In genomic region chr11:71404209-71404608, GRCh38 we compare ENCODE assay signal across 38 cellular contexts.
"Had no signal": no experiment of that assay in that cellular context is flagged by ENCODE, and none has a peak within 500 bp of the region (broad histone marks: within the 10 kb centered on the region; RNA-seq: fewer than 3 reads in every experiment).

No MANE protein-coding gene starts in this region.

- H3K27me3 Mint-ChIP-seq: activated naive CD4-positive, alpha-beta T cell treated with anti-CD3 and anti-CD28 coated beads, Interleukin-2, amount 50 U/mL, for 24 hours; activated naive CD8-positive, alpha-beta T cell; activated naive CD8-positive, alpha-beta T cell treated with anti-CD3 and anti-CD28 coated beads for 36 hours; activated naive CD8-positive, alpha-beta T cell treated with anti-CD3 and anti-CD28 coated beads, Interleukin-2, amount 50 U/mL, for 24 hours; activated T-helper 17 cell treated with anti-CD3 and anti-CD28 coated beads, Interleukin-2, amount 50 U/mL, for 72 hours; central memory CD8-positive, alpha-beta T cell had no signal

- H3K27ac Mint-ChIP-seq: activated naive CD4-positive, alpha-beta T cell treated with anti-CD3 and anti-CD28 coated beads for 36 hours; activated naive CD4-positive, alpha-beta T cell treated with anti-CD3 and anti-CD28 coated beads, Interleukin-2, amount 10 ng/mL, durations not matched to agents 7 days and 5 days; activated naive CD4-positive, alpha-beta T cell treated with anti-CD3 and anti-CD28 coated beads, Interleukin-2, amount 50 U/mL, for 24 hours; activated naive CD4-positive, alpha-beta T cell treated with anti-CD3 and anti-CD28 coated beads, Interleukin-2, amount 50 U/mL, for 72 hours; activated naive CD8-positive, alpha-beta T cell; activated naive CD8-positive, alpha-beta T cell treated with anti-CD3 and anti-CD28 coated beads for 36 hours; activated naive CD8-positive, alpha-beta T cell treated with anti-CD3 and anti-CD28 coated beads, Interleukin-2, amount 10 ng/mL, durations not matched to agents 7 days and 5 days; activated naive CD8-positive, alpha-beta T cell treated with anti-CD3 and anti-CD28 coated beads, Interleukin-2, amount 50 U/mL, for 24 hours; activated T-cell treated with anti-CD3 and anti-CD28 coated beads, Interleukin-2, amount 50 U/mL, for 24 hours; activated T-cell treated with anti-CD3 and anti-CD28 coated beads, Interleukin-2, amount 50 U/mL, for 72 hours; activated T-helper 1 cell treated with anti-CD3 and anti-CD28 coated beads, Interleukin-12 subunit alpha, Interleukin-12 subunit beta, Interleukin-2, Interleukin-4 antibody, amounts not matched to agents 30 ng/mL and 10 ng/mL and 1 ng/mL, durations not matched to agents 14 hours and 24 hours and 36 hours; activated T-helper 17 cell treated with anti-CD3 and anti-CD28 coated beads, Interleukin-2, amount 50 U/mL, for 72 hours; activated T-helper 2 cell treated with anti-CD3 and anti-CD28 coated beads, Interferon-gamma antibody, Interleukin-2, Interleukin-4, amounts not matched to agents 10 μg/mL and 5 μg/mL and 100 μg/mL, durations not matched to agents 14 hours and 24 hours and 36 hours; brain had no signal

- H3K36me3 Mint-ChIP-seq: activated naive CD4-positive, alpha-beta T cell treated with anti-CD3 and anti-CD28 coated beads, Interleukin-2, amount 10 ng/mL, durations not matched to agents 7 days and 5 days; activated naive CD4-positive, alpha-beta T cell treated with anti-CD3 and anti-CD28 coated beads, Interleukin-2, amount 50 U/mL, for 24 hours; activated naive CD4-positive, alpha-beta T cell treated with anti-CD3 and anti-CD28 coated beads, Interleukin-2, amount 50 U/mL, for 72 hours; activated naive CD8-positive, alpha-beta T cell; activated naive CD8-positive, alpha-beta T cell treated with anti-CD3 and anti-CD28 coated beads for 36 hours; activated naive CD8-positive, alpha-beta T cell treated with anti-CD3 and anti-CD28 coated beads, Interleukin-2, amount 10 ng/mL, durations not matched to agents 7 days and 5 days; brain had no signal

- H3K36me3 ChIP-seq: adrenal gland, ascending aorta, brain microvascular endothelial cell, breast epithelium, cardiac muscle cell had no signal

- H3K27ac ChIP-seq: adrenal gland, ascending aorta, body of pancreas, brain microvascular endothelial cell, breast epithelium, cardiac muscle cell had no signal

- H3K9me3 ChIP-seq: adrenal gland, ascending aorta, body of pancreas, breast epithelium had no signal

- H3K9me3 Mint-ChIP-seq: activated naive CD4-positive, alpha-beta T cell treated with anti-CD3 and anti-CD28 coated beads, Interleukin-2, amount 50 U/mL, for 24 hours; activated naive CD8-positive, alpha-beta T cell treated with anti-CD3 and anti-CD28 coated beads for 36 hours; activated T-helper 1 cell treated with anti-CD3 and anti-CD28 coated beads, Interleukin-12 subunit alpha, Interleukin-12 subunit beta, Interleukin-2, Interleukin-4 antibody, amounts not matched to agents 30 ng/mL and 10 ng/mL and 1 ng/mL, durations not matched to agents 14 hours and 24 hours and 36 hours had no signal

- H3K4me3 Mint-ChIP-seq: activated naive CD4-positive, alpha-beta T cell treated with anti-CD3 and anti-CD28 coated beads for 36 hours; activated naive CD4-positive, alpha-beta T cell treated with anti-CD3 and anti-CD28 coated beads, Interleukin-2, amount 10 ng/mL, durations not matched to agents 7 days and 5 days; activated naive CD4-positive, alpha-beta T cell treated with anti-CD3 and anti-CD28 coated beads, Interleukin-2, amount 50 U/mL, for 24 hours; activated naive CD8-positive, alpha-beta T cell; activated naive CD8-positive, alpha-beta T cell treated with anti-CD3 and anti-CD28 coated beads for 36 hours; activated naive CD8-positive, alpha-beta T cell treated with anti-CD3 and anti-CD28 coated beads, Interleukin-2, amount 10 ng/mL, durations not matched to agents 7 days and 5 days; activated naive CD8-positive, alpha-beta T cell treated with anti-CD3 and anti-CD28 coated beads, Interleukin-2, amount 50 U/mL, for 24 hours; activated T-cell treated with anti-CD3 and anti-CD28 coated beads, Interleukin-2, amount 50 U/mL, for 24 hours; activated T-cell treated with anti-CD3 and anti-CD28 coated beads, Interleukin-2, amount 50 U/mL, for 4 hours; activated T-cell treated with anti-CD3 and anti-CD28 coated beads, Interleukin-2, amount 50 U/mL, for 72 hours; activated T-helper 1 cell treated with anti-CD3 and anti-CD28 coated beads, Interleukin-12 subunit alpha, Interleukin-12 subunit beta, Interleukin-2, Interleukin-4 antibody, amounts not matched to agents 30 ng/mL and 10 ng/mL and 1 ng/mL, durations not matched to agents 14 hours and 24 hours and 36 hours; activated T-helper 17 cell treated with anti-CD3 and anti-CD28 coated beads, Interleukin-2, amount 50 U/mL, for 72 hours; brain; central memory CD8-positive, alpha-beta T cell had no signal

- H3K27me3 ChIP-seq: adrenal gland, ascending aorta, body of pancreas, brain microvascular endothelial cell, breast epithelium, cardiac muscle cell had no signal

- H3K4me1 Mint-ChIP-seq: activated naive CD4-positive, alpha-beta T cell treated with anti-CD3 and anti-CD28 coated beads, Interleukin-2, amount 10 ng/mL, durations not matched to agents 7 days and 5 days; activated naive CD4-positive, alpha-beta T cell treated with anti-CD3 and anti-CD28 coated beads, Interleukin-2, amount 50 U/mL, for 24 hours; activated naive CD8-positive, alpha-beta T cell treated with anti-CD3 and anti-CD28 coated beads for 36 hours; activated naive CD8-positive, alpha-beta T cell treated with anti-CD3 and anti-CD28 coated beads, Interleukin-2, amount 10 ng/mL, durations not matched to agents 7 days and 5 days; activated naive CD8-positive, alpha-beta T cell treated with anti-CD3 and anti-CD28 coated beads, Interleukin-2, amount 50 U/mL, for 24 hours; activated T-helper 17 cell treated with anti-CD3 and anti-CD28 coated beads, Interleukin-2, amount 50 U/mL, for 72 hours; brain; central memory CD8-positive, alpha-beta T cell had no signal

- DNase-seq: activated effector memory CD4-positive, alpha-beta T cell treated with anti-CD3 and anti-CD28 coated beads, Interleukin-2, amount 50 U/mL, for 16 hours; activated effector memory CD4-positive, alpha-beta T cell treated with Interleukin-2 at 50 U/mL for 16 hours; activated gamma-delta T cell; activated gamma-delta T cell treated with Interleukin-2 at 50 U/mL for 16 hours; activated naive CD4-positive, alpha-beta T cell; activated naive CD4-positive, alpha-beta T cell treated with anti-CD3 and anti-CD28 coated beads for 36 hours; activated naive CD4-positive, alpha-beta T cell treated with anti-CD3 and anti-CD28 coated beads, Interleukin-2, amount 10 ng/mL, durations not matched to agents 7 days and 5 days; activated naive CD4-positive, alpha-beta T cell treated with anti-CD3 and anti-CD28 coated beads, Interleukin-2, amount 50 U/mL, for 16 hours; activated naive CD4-positive, alpha-beta T cell treated with Interleukin-2 at 50 U/mL for 16 hours; activated naive CD8-positive, alpha-beta T cell treated with anti-CD3 and anti-CD28 coated beads for 36 hours; activated naive CD8-positive, alpha-beta T cell treated with anti-CD3 and anti-CD28 coated beads, Interleukin-2, amount 10 ng/mL, durations not matched to agents 7 days and 5 days; activated naive CD8-positive, alpha-beta T cell treated with anti-CD3 and anti-CD28 coated beads, Interleukin-2, amount 50 U/mL, for 24 hours; activated T-cell treated with anti-CD3 and anti-CD28 coated beads, Interleukin-2, amount 50 U/mL, for 1 hour; activated T-cell treated with anti-CD3 and anti-CD28 coated beads, Interleukin-2, amount 50 U/mL, for 24 hours; activated T-cell treated with anti-CD3 and anti-CD28 coated beads, Interleukin-2, amount 50 U/mL, for 4 hours; activated T-cell treated with anti-CD3 and anti-CD28 coated beads, Interleukin-2, amount 50 U/mL, for 48 hours; activated T-cell treated with anti-CD3 and anti-CD28 coated beads, Interleukin-2, amount 50 U/mL, for 72 hours; adrenal gland; amniotic stem cell; amygdala; anterior cingulate cortex; aorta; body of pancreas; brain microvascular endothelial cell; caudate nucleus; central memory CD4-positive, alpha-beta T cell; cerebellar nuclear complex had no signal

- ATAC-seq: activated naive CD4-positive, alpha-beta T cell treated with anti-CD3 and anti-CD28 coated beads, Interleukin-2, amount 50 U/mL, for 72 hours; activated naive CD8-positive, alpha-beta T cell treated with anti-CD3 and anti-CD28 coated beads, Interleukin-2, amount 50 U/mL, for 24 hours; activated T-cell treated with anti-CD3 and anti-CD28 coated beads, Interleukin-2, amount 50 U/mL, for 4 hours; activated T-cell treated with anti-CD3 and anti-CD28 coated beads, Interleukin-2, amount 50 U/mL, for 72 hours; activated T-helper 17 cell treated with anti-CD3 and anti-CD28 coated beads, Interleukin-2, amount 50 U/mL, for 72 hours; body of pancreas had no signal

- H3K4me1 ChIP-seq: adrenal gland, ascending aorta, body of pancreas, breast epithelium had no signal

- H3K4me3 ChIP-seq: adrenal gland, ascending aorta, body of pancreas, breast epithelium, cardiac muscle cell had no signal
